1 cellular context compared by ENCODE assay signal in the genomic region with DNA sequence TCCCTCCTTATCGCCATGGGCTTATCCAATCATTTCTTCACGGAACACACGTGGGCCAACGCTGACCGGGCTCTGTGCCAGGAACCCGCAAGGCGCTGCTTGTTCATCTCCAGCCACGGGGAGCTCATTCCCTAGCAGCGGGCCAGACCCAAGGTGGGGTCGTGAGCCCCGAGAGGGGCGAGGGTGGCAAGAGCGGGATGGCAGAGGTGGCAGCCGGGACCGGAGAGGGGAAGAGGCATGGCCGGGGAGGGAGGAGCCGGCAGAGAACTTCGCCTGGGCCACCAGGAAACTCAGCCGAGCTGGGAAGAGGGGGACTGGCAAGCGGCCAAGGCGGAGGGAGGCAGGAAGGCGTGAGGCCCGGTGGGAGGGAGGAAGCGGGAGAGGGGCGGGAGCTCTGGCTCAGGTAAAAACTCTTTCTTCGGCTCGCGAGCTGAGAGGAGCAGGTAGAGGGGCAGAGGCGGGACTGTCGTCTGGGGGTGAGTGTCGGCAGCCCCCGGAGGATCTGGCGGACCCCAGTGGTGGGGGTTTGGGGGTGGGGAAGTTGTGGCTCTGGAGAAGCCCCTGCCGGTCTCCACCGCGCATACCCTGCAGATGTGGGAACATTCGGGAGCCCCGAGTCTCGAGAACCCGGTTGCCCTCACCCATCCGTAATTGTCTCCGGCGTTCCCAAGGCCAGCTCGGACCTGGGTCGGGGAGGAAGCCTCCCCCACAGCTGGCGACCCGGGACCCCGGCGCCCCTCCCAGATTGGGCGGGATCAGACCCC.
A peak's percentile ranks its signal among the peaks of the same experiment; 100 is the strongest.
TF ChIP-seq lines count a peak whose summit lies in the region.

A gene with protein sequence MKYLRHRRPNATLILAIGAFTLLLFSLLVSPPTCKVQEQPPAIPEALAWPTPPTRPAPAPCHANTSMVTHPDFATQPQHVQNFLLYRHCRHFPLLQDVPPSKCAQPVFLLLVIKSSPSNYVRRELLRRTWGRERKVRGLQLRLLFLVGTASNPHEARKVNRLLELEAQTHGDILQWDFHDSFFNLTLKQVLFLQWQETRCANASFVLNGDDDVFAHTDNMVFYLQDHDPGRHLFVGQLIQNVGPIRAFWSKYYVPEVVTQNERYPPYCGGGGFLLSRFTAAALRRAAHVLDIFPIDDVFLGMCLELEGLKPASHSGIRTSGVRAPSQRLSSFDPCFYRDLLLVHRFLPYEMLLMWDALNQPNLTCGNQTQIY (plus strand): TSS at position 408 of the 764 bp plus-strand sequence. CDS start 12,670 bp downstream, outside the sequence.

TF ChIP-seq in K562, 482 proteins besides CTCF, POLR2A, EP300 and RAD21 (continued from another document and continues in another):
- TF ChIP-seq NRF1 (conservative IDR thresholded peaks at IDR 0.05 in 1 of 2, IDR thresholded peaks at IDR 0.05 in 1 of 2) (0 out of 4 replicates have a peak, but pooled peaks of 1 of the 2 experiments have one; percentile 9), MIER1 (IDR thresholded peaks at IDR 0.05; ENCODE audit: low read depth) (peak; percentile 76), EGR1 (conservative IDR thresholded peaks at IDR 0.05) (no peak), HDAC8 (tag; IDR thresholded peaks at IDR 0.05) (no peak), ESRRB (CRISPR knock-in tag; IDR thresholded peaks at IDR 0.05; ENCODE audit: borderline replicate concordance) (no peak), TBL1XR1 (IDR thresholded peaks at IDR 0.05; ENCODE audit: low read length in 2 of 2) (no peak), PCBP2 (IDR thresholded peaks at IDR 0.05; ENCODE audit: low read depth, low read length, poor library complexity, severe bottlenecking) (no peak), CHCHD3 (CRISPR knock-in tag; IDR thresholded peaks at IDR 0.05) (no peak), KDM2B (CRISPR knock-in tag; IDR thresholded peaks at IDR 0.05) (no peak), HLTF (IDR thresholded peaks at IDR 0.05) (no peak), MCM5 (IDR thresholded peaks at IDR 0.05; ENCODE audit: low read depth) (no peak), ZNF212 (CRISPR knock-in tag; IDR thresholded peaks at IDR 0.05) (no peak), MCM7 (IDR thresholded peaks at IDR 0.05) (no peak), MAZ (CRISPR knock-in tag; conservative IDR thresholded peaks at IDR 0.05 in 1 of 2, IDR thresholded peaks at IDR 0.05 in 1 of 2) (peak; percentile 67 to 73), ZFX (CRISPR knock-in tag; IDR thresholded peaks at IDR 0.05) (no peak), PHB2 (IDR thresholded peaks at IDR 0.05; ENCODE audit: low read depth) (no peak), DACH1 (IDR thresholded peaks at IDR 0.05; ENCODE audit: partially characterized antibody) (no peak), KAT7 (CRISPR knock-in tag; IDR thresholded peaks at IDR 0.05; ENCODE audit: borderline replicate concordance) (no peak), SNRNP70 (optimal IDR thresholded peaks at IDR 0.05; ENCODE audit: low read depth, low read length) (no peak), FOXJ2 (tag; IDR thresholded peaks at IDR 0.05) (no peak), ZNF695 (CRISPR knock-in tag; IDR thresholded peaks at IDR 0.05) (no peak), SRSF9 (IDR thresholded peaks at IDR 0.05; ENCODE audit: borderline replicate concordance, low read depth, low read length) (no peak), ZKSCAN1 (IDR thresholded peaks at IDR 0.05; ENCODE audit: low read depth, low read length) (no peak), ZBTB1 (CRISPR knock-in tag; IDR thresholded peaks at IDR 0.05; ENCODE audit: borderline replicate concordance, low read depth) (no peak), TFAM (CRISPR knock-in tag; conservative IDR thresholded peaks at IDR 0.05) (no peak), JUN (IDR thresholded peaks at IDR 0.05; ENCODE audit: borderline replicate concordance, low read depth, low read length) (no peak), JUN (CRISPR knock-in tag; IDR thresholded peaks at IDR 0.05; ENCODE audit: borderline replicate concordance) (no peak), ZNF551 (CRISPR knock-in tag; IDR thresholded peaks at IDR 0.05) (no peak), SP2 (IDR thresholded peaks at IDR 0.05; ENCODE audit: extremely low read depth, low read depth, low read length, poor library complexity, severe bottlenecking) (no peak), HEY1 (CRISPR knock-in tag; IDR thresholded peaks at IDR 0.05; ENCODE audit: borderline replicate concordance) (no peak), TCF3 (CRISPR knock-in tag; IDR thresholded peaks at IDR 0.05) (no peak), POLR2H (tag; IDR thresholded peaks at IDR 0.05; ENCODE audit: low read depth) (no peak), NCOA1 (IDR thresholded peaks at IDR 0.05; ENCODE audit: low read depth) (no peak), ZFPM2 (CRISPR knock-in tag; IDR thresholded peaks at IDR 0.05) (no peak), NR2C2 (CRISPR knock-in tag; IDR thresholded peaks at IDR 0.05) (no peak), NR2C2 (tag; IDR thresholded peaks at IDR 0.05) (no peak), FOS (IDR thresholded peaks at IDR 0.05; ENCODE audit: extremely low read depth, insufficient read length) (no peak)
- TF ChIP-seq, protein P1, sequence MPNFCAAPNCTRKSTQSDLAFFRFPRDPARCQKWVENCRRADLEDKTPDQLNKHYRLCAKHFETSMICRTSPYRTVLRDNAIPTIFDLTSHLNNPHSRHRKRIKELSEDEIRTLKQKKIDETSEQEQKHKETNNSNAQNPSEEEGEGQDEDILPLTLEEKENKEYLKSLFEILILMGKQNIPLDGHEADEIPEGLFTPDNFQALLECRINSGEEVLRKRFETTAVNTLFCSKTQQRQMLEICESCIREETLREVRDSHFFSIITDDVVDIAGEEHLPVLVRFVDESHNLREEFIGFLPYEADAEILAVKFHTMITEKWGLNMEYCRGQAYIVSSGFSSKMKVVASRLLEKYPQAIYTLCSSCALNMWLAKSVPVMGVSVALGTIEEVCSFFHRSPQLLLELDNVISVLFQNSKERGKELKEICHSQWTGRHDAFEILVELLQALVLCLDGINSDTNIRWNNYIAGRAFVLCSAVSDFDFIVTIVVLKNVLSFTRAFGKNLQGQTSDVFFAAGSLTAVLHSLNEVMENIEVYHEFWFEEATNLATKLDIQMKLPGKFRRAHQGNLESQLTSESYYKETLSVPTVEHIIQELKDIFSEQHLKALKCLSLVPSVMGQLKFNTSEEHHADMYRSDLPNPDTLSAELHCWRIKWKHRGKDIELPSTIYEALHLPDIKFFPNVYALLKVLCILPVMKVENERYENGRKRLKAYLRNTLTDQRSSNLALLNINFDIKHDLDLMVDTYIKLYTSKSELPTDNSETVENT (CRISPR knock-in tag; IDR thresholded peaks at IDR 0.05): no peak
- TF ChIP-seq, protein P2, sequence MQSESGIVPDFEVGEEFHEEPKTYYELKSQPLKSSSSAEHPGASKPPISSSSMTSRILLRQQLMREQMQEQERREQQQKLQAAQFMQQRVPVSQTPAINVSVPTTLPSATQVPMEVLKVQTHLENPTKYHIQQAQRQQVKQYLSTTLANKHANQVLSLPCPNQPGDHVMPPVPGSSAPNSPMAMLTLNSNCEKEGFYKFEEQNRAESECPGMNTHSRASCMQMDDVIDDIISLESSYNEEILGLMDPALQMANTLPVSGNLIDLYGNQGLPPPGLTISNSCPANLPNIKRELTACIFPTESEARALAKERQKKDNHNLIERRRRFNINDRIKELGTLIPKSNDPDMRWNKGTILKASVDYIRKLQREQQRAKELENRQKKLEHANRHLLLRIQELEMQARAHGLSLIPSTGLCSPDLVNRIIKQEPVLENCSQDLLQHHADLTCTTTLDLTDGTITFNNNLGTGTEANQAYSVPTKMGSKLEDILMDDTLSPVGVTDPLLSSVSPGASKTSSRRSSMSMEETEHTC (IDR thresholded peaks at IDR 0.05): no peak
- TF ChIP-seq, protein P3, sequence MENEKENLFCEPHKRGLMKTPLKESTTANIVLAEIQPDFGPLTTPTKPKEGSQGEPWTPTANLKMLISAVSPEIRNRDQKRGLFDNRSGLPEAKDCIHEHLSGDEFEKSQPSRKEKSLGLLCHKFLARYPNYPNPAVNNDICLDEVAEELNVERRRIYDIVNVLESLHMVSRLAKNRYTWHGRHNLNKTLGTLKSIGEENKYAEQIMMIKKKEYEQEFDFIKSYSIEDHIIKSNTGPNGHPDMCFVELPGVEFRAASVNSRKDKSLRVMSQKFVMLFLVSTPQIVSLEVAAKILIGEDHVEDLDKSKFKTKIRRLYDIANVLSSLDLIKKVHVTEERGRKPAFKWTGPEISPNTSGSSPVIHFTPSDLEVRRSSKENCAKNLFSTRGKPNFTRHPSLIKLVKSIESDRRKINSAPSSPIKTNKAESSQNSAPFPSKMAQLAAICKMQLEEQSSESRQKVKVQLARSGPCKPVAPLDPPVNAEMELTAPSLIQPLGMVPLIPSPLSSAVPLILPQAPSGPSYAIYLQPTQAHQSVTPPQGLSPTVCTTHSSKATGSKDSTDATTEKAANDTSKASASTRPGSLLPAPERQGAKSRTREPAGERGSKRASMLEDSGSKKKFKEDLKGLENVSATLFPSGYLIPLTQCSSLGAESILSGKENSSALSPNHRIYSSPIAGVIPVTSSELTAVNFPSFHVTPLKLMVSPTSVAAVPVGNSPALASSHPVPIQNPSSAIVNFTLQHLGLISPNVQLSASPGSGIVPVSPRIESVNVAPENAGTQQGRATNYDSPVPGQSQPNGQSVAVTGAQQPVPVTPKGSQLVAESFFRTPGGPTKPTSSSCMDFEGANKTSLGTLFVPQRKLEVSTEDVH (IDR thresholded peaks at IDR 0.05; ENCODE audit: low read depth, partially characterized antibody): no peak
- TF ChIP-seq, protein P4, sequence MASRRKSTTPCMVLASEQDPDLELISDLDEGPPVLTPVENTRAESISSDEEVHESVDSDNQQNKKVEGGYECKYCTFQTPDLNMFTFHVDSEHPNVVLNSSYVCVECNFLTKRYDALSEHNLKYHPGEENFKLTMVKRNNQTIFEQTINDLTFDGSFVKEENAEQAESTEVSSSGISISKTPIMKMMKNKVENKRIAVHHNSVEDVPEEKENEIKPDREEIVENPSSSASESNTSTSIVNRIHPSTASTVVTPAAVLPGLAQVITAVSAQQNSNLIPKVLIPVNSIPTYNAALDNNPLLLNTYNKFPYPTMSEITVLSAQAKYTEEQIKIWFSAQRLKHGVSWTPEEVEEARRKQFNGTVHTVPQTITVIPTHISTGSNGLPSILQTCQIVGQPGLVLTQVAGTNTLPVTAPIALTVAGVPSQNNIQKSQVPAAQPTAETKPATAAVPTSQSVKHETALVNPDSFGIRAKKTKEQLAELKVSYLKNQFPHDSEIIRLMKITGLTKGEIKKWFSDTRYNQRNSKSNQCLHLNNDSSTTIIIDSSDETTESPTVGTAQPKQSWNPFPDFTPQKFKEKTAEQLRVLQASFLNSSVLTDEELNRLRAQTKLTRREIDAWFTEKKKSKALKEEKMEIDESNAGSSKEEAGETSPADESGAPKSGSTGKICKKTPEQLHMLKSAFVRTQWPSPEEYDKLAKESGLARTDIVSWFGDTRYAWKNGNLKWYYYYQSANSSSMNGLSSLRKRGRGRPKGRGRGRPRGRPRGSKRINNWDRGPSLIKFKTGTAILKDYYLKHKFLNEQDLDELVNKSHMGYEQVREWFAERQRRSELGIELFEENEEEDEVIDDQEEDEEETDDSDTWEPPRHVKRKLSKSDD (conservative IDR thresholded peaks at IDR 0.05; ENCODE audit: low read length): no peak
- TF ChIP-seq, protein P5, sequence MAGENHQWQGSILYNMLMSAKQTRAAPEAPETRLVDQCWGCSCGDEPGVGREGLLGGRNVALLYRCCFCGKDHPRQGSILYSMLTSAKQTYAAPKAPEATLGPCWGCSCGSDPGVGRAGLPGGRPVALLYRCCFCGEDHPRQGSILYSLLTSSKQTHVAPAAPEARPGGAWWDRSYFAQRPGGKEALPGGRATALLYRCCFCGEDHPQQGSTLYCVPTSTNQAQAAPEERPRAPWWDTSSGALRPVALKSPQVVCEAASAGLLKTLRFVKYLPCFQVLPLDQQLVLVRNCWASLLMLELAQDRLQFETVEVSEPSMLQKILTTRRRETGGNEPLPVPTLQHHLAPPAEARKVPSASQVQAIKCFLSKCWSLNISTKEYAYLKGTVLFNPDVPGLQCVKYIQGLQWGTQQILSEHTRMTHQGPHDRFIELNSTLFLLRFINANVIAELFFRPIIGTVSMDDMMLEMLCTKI (IDR thresholded peaks at IDR 0.05; ENCODE audit: partially characterized antibody): no peak
- TF ChIP-seq, protein P6, sequence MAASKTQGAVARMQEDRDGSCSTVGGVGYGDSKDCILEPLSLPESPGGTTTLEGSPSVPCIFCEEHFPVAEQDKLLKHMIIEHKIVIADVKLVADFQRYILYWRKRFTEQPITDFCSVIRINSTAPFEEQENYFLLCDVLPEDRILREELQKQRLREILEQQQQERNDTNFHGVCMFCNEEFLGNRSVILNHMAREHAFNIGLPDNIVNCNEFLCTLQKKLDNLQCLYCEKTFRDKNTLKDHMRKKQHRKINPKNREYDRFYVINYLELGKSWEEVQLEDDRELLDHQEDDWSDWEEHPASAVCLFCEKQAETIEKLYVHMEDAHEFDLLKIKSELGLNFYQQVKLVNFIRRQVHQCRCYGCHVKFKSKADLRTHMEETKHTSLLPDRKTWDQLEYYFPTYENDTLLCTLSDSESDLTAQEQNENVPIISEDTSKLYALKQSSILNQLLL (CRISPR knock-in tag; IDR thresholded peaks at IDR 0.05; ENCODE audit: borderline replicate concordance): no peak
